ENCODE assay signal across 19 cellular contexts in the genomic region with DNA sequence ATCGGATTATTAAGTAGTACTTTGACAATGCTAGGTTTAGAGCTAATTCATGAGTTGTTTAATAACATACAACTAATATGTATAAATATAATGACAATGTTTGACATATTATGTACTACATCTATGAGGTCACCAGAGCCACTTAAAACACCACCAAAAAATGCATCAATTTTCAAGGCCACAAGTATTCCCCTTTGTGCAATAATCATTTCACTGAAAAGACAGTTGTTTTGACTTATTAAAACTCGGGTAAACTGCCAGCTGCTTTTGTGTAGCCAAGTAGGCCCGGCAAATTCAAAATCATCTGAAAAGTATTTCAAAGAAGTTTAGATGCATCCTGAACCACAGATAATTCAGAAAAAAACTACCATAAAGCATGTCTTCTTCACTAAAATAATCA.
"Had no signal": no experiment of that assay in that cellular context is flagged by ENCODE, and none has a peak within 500 bp of the region (broad histone marks: within the 10 kb centered on the region; RNA-seq: fewer than 3 reads in every experiment).

No MANE protein-coding gene starts in this region.

- H3K27me3 ChIP-seq: esophagus muscularis mucosa, gastrocnemius medialis, heart right ventricle, neutrophil, right atrium auricular region, sigmoid colon, stomach, transverse colon had no signal

- H3K36me3 ChIP-seq: gastrocnemius medialis, neutrophil, right atrium auricular region, thoracic aorta, transverse colon had no signal

- H3K27ac ChIP-seq: epithelial cell of prostate, esophagus muscularis mucosa, gastrocnemius medialis, heart right ventricle, neutrophil, right atrium auricular region, sigmoid colon, stomach, thoracic aorta, transverse colon had no signal

- H3K9me3 ChIP-seq: esophagus muscularis mucosa, gastrocnemius medialis, neutrophil, right atrium auricular region, sigmoid colon, stomach, thoracic aorta had no signal

- DNase-seq: effector memory CD8-positive, alpha-beta T cell; gastrocnemius medialis; heart right ventricle; hypothalamus; kidney glomerular epithelial cell; mesendoderm; naive thymus-derived CD4-positive, alpha-beta T cell; sigmoid colon; small intestine; stimulated activated CD4-positive, alpha-beta T cell treated with anti-CD3 and anti-CD28 coated beads, Interleukin-12 subunit alpha, Interleukin-12 subunit beta, amount 100 ng/mL, for 4 hours; stimulated activated naive CD4-positive, alpha-beta T cell; stomach; substantia nigra; transverse colon had no signal

- ATAC-seq: effector memory CD8-positive, alpha-beta T cell; gastrocnemius medialis; heart right ventricle; naive thymus-derived CD4-positive, alpha-beta T cell had no signal

- H3K4me1 ChIP-seq: heart right ventricle, right atrium auricular region had no signal

- H3K4me3 ChIP-seq: esophagus muscularis mucosa, gastrocnemius medialis, heart right ventricle, right atrium auricular region, sigmoid colon, stomach, thoracic aorta, transverse colon had no signal
